In the genomic region with DNA sequence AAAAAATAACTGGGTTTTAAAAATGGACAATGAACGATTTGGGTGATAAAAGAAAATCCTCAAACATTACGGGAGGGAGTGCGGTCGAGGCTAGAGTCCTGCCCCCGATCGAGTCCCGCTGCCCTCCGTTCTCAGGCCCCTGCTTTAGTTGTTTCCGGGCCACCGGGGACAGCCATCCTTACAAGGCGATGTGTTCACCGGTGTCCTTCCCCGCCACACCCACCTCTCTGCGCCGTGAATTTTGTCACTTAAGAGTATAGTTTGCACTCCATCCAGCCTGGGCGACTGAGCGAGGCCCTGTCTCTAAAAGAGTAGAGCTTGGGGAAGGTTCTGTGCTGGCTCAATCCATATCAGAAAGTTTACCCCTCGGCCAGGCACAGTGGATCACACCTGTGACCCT, we compare ENCODE assay signal across 12 cellular contexts. TPM values are rescaled to one million over a fixed set of nuclear protein-coding genes. Genes with fewer than 3 reads are reported as not detected.
A peak's percentile ranks its signal among the peaks of the same experiment; 100 is the strongest.
DNase-seq lines count a peak whose midpoint lies in the region; ATAC-seq and TF ChIP-seq lines count a peak whose summit lies in the region.
"Had no signal": no experiment of that assay in that cellular context is flagged by ENCODE, and none has a peak within 500 bp of the region (broad histone marks: within the 10 kb centered on the region; RNA-seq: fewer than 3 reads in every experiment).

No MANE protein-coding gene starts in this region.

- peak overlapping the region in 3 of 4 donors; percentile 69 to 79 (median 78) for H3K4me3 ChIP-seq in stomach
- H3K4me3 ChIP-seq: cardiac muscle cell had no signal

- no peak overlapping the region for H3K4ac ChIP-seq in H9 (ENCODE audit: low read depth, low read length)

- H3K27me3 ChIP-seq in H9 (ENCODE audit: insufficient read depth, low read length) = no peaks in the 10 kb centered on the region
- H3K27me3 ChIP-seq in stomach = no peaks in the 10 kb centered on the region
- H3K27me3 ChIP-seq: cardiac muscle cell had no signal

- H3K27me3 Mint-ChIP-seq in H9 (ENCODE audit: low read depth) = no peaks in the 10 kb centered on the region
- H3K27me3 Mint-ChIP-seq in activated T-helper 17 cell treated with anti-CD3 and anti-CD28 coated beads, Interleukin-2, amount 50 U/mL, for 72 hours = no peaks in the 10 kb centered on the region
- H3K27me3 Mint-ChIP-seq in immature natural killer cell (ENCODE audit: low read depth in 3 of 3) = peaks cover 0 to 5% (median 5%) of the 10 kb centered on the region in 3 donors
- H3K27me3 Mint-ChIP-seq: stimulated activated naive B cell treated with anti-CD40 and anti-IgM and Interleukin-4, amounts not matched to agents 10 μg/mL and 1 μg/mL and 100 μg/mL, for 72 hours had no signal

- peak overlapping the region in 1 of 2 experiments; percentile 59; a peak in 3 of 5 replicates for H3K4me3 Mint-ChIP-seq in H9
- peak overlapping the region; percentile 78 for H3K4me3 Mint-ChIP-seq in activated T-helper 17 cell treated with anti-CD3 and anti-CD28 coated beads, Interleukin-2, amount 50 U/mL, for 72 hours
- H3K4me3 Mint-ChIP-seq in immature natural killer cell = peak overlapping the region; percentile 38 to 86 (median 83)

- no peak overlapping the region for H2AFZ ChIP-seq in H9 (ENCODE audit: low read length)

- no peak for TF ChIP-seq POLR2A in stomach (IDR thresholded peaks at IDR 0.05)

- H4K91ac ChIP-seq in H9 (ENCODE audit: insufficient read length, low read depth, low read length) = peak overlapping the region; percentile 59

- H2BK15ac ChIP-seq in H9 (ENCODE audit: low read depth, low read length) = no peak overlapping the region

- H3K9me3 ChIP-seq in H9 (ENCODE audit: control insufficient read depth, low read depth, low read length) = no peaks in the 10 kb centered on the region
- H3K9me3 ChIP-seq in stomach = no peaks in the 10 kb centered on the region

- ATAC-seq in activated T-helper 17 cell treated with anti-CD3 and anti-CD28 coated beads, Interleukin-2, amount 50 U/mL, for 72 hours (replicated peaks) = no peak
- ATAC-seq: stimulated activated naive B cell treated with anti-CD40 and anti-IgM and Interleukin-4, amounts not matched to agents 10 μg/mL and 1 μg/mL and 100 μg/mL, for 72 hours had no signal

- no peak overlapping the region for H3T11ph ChIP-seq in H9 (ENCODE audit: low read length)

- no peak overlapping the region for H2BK120ac ChIP-seq in H9 (ENCODE audit: low read depth, low read length, poor library complexity, severe bottlenecking)

- no peak overlapping the region for H4K8ac ChIP-seq in H9 (replicated peaks; ENCODE audit: insufficient read length, low read depth, low read length)

- no peak overlapping the region for H3K23ac ChIP-seq in H9 (ENCODE audit: insufficient read length, low read depth, low read length)

- H3K27ac Mint-ChIP-seq in H9 = peak overlapping the region in 2 of 3 experiments; percentile 53 to 76; a peak in 2 of 7 replicates
- peak overlapping the region; percentile 43 for H3K27ac Mint-ChIP-seq in activated T-helper 17 cell treated with anti-CD3 and anti-CD28 coated beads, Interleukin-2, amount 50 U/mL, for 72 hours
- H3K27ac Mint-ChIP-seq in immature natural killer cell = peak overlapping the region in 4 of 6 donors; percentile 14 to 84 (median 43)

- no peaks in the 10 kb centered on the region for H3K79me2 ChIP-seq in H9 (ENCODE audit: insufficient read depth, low read length)

- H3K36me3 Mint-ChIP-seq in H9 (ENCODE audit: insufficient read depth in 1 of 3, low read depth in 3 of 3) (peaks cover 9 to 16% (median 13%) of the 10 kb centered on the region in 3 experiments; a peak in 6 of 7 replicates), immature natural killer cell (peaks cover 0 to 3% (median 0%) of the 10 kb centered on the region in 3 donors)
- no peaks in the 10 kb centered on the region for H3K36me3 Mint-ChIP-seq in activated T-helper 17 cell treated with anti-CD3 and anti-CD28 coated beads, Interleukin-2, amount 50 U/mL, for 72 hours (ENCODE audit: low read depth)

- no peak overlapping the region for H4K5ac ChIP-seq in H9 (ENCODE audit: insufficient read length, low read depth, low read length)

- H2BK12ac ChIP-seq in H9 (ENCODE audit: insufficient read length, low read depth, low read length) = no peak overlapping the region

- no peak overlapping the region for H3K4me2 ChIP-seq in H9 (ENCODE audit: insufficient read depth, insufficient read length, low read length)

- no peak overlapping the region for H2BK5ac ChIP-seq in H9 (ENCODE audit: insufficient read length, low read length)

- H3K9ac ChIP-seq in H9 (ENCODE audit: extremely low read depth, insufficient read length, low read length) = no peak overlapping the region

- no peak for TF ChIP-seq EP300 in stomach (IDR thresholded peaks at IDR 0.05)

- H3K56ac ChIP-seq in H9 (ENCODE audit: insufficient read length, low read depth, low read length) = no peak overlapping the region

- H3K36me3 ChIP-seq in stomach = peaks cover 0 to 27% (median 22%) of the 10 kb centered on the region in 4 donors
- H3K36me3 ChIP-seq: cardiac muscle cell had no signal

- no peak overlapping the region for H2AK5ac ChIP-seq in H9 (ENCODE audit: insufficient read length, low read length)

- WGBS in H9 (ENCODE audit: extremely low coverage, insufficient read length, low lambda C conversion rate) = no CpG with 5 or more reads among the region's 18 CpGs
- 84 to 92% (median 91%) methylated on average over 18 of the region's 18 CpGs for WGBS in stomach, 5 donors

- no peaks in the 10 kb centered on the region for H3K4me1 ChIP-seq in H9 (ENCODE audit: insufficient read depth, low read length)
- H3K4me1 ChIP-seq in stomach = peaks cover 43 to 79% (median 64%) of the 10 kb centered on the region in 4 donors

- no peaks in the 10 kb centered on the region for H4K20me1 ChIP-seq in H9 (ENCODE audit: control insufficient read depth, insufficient read depth, insufficient read length)

- H3K18ac ChIP-seq in H9 (ENCODE audit: insufficient read length, low read depth, low read length) = no peak overlapping the region

- H3K4me1 Mint-ChIP-seq in H9 = peaks cover 11 to 30% of the 10 kb centered on the region in 2 experiments
- H3K4me1 Mint-ChIP-seq in activated T-helper 17 cell treated with anti-CD3 and anti-CD28 coated beads, Interleukin-2, amount 50 U/mL, for 72 hours = peaks cover 3% of the 10 kb centered on the region
- peaks cover 11 to 37% of the 10 kb centered on the region in 2 donors for H3K4me1 Mint-ChIP-seq in immature natural killer cell

- H2BK20ac ChIP-seq in H9 (ENCODE audit: low read depth, low read length, poor library complexity, severe bottlenecking) = no peak overlapping the region

- DNase-seq in H9 = no peak
- DNase-seq in immature natural killer cell = no peak
- DNase-seq in stomach = no peak
- DNase-seq in SK-N-DZ (ENCODE audit: low spot score) = no peak
- DNase-seq in NCI-H526 treated with DMSO at 0.1 percent for 48 hours (lab: John Stamatoyannopoulos, UW) = no peak
- no peak for DNase-seq in C1 segment of cervical spinal cord (lab: John Stamatoyannopoulos, UW)
- DNase-seq in NCI-H774 (lab: John Stamatoyannopoulos, UW) = no peak
- DNase-seq: activated CD4-positive, alpha-beta T cell treated with anti-CD3 and anti-CD28 coated beads for 4 hours; NK-92 treated with Interleukin-12 subunit alpha and Interleukin-12 subunit beta, amount 100 ng/mL, for 24 hours; stimulated activated naive B cell treated with anti-CD40 and anti-IgM and Interleukin-4, amounts not matched to agents 10 μg/mL and 1 μg/mL and 100 μg/mL, for 72 hours had no signal

- no peak overlapping the region for H3K27ac ChIP-seq in H9 (ENCODE audit: insufficient read length, low read depth, low read length)
- peak overlapping the region; percentile 92 to 100 (median 98) for H3K27ac ChIP-seq in stomach

- peaks cover 7% of the 10 kb centered on the region for H3K23me2 ChIP-seq in H9 (ENCODE audit: insufficient read length, low read depth, low read length, poor library complexity, severe bottlenecking)

- TF ChIP-seq CTCF in H9 (conservative IDR thresholded peaks at IDR 0.05) (no peak), stomach (IDR thresholded peaks at IDR 0.05) (no peak)

- no peaks in the 10 kb centered on the region for H3K79me1 ChIP-seq in H9 (ENCODE audit: insufficient read depth, low read depth, low read length, poor library complexity, severe bottlenecking)

- intact Hi-C loops in stomach (cut with DNase I; ENCODE audit: low total_unique reads) = no loop called here

- H3K9me3 Mint-ChIP-seq in H9 = no peaks in the 10 kb centered on the region
- no peaks in the 10 kb centered on the region for H3K9me3 Mint-ChIP-seq in activated T-helper 17 cell treated with anti-CD3 and anti-CD28 coated beads, Interleukin-2, amount 50 U/mL, for 72 hours
- no peaks in the 10 kb centered on the region for H3K9me3 Mint-ChIP-seq in immature natural killer cell
- H3K9me3 Mint-ChIP-seq: stimulated activated naive B cell treated with anti-CD40 and anti-IgM and Interleukin-4, amounts not matched to agents 10 μg/mL and 1 μg/mL and 100 μg/mL, for 72 hours had no signal

- no peak overlapping the region for H3K14ac ChIP-seq in H9 (ENCODE audit: insufficient read depth, low read length)

RNA-seq across cellular contexts. Expression of a gene that starts 2.9 kb away (rescaled TPM):
- total RNA-seq in H9 (2021) = 52.7 and 57.2 TPM in 2 replicates
- 10 to 100 TPM; 14.7 to 21.5 TPM for total RNA-seq in activated T-helper 17 cell treated with anti-CD3 and anti-CD28 coated beads, Interleukin-2, amount 50 U/mL, for 72 hours
- 1 to 10 TPM in 1 of 3 donors, under 1 TPM in 1, not detected in 1; 0.36 to 1.2 TPM for polyA plus RNA-seq in immature natural killer cell
- 10 to 100 TPM; 14.3 to 45.1 (median 23.3) TPM for total RNA-seq in stomach
- polyA plus RNA-seq in stomach = 10 to 100 TPM; 10.2 to 16.9 (median 15.5) TPM
- 20.1 and 22.6 TPM in 2 replicates for polyA plus RNA-seq in SK-N-DZ (2014; cell fraction: cytosol; rRNA removed)
- polyA plus RNA-seq in SK-N-DZ (2014; cell fraction: nucleus; rRNA removed) = 129 and 170 TPM in 2 replicates

RNA-seq across cellular contexts. Expression of a gene that starts 31.8 kb away (rescaled TPM):
- total RNA-seq in H9 (2021) (116 and 117 TPM in 2 replicates), stomach (10 to 100 TPM in 3 of 5 donors, 1 to 10 TPM in 2; 3.1 to 13.9 (median 12.3) TPM)
- 10 to 100 TPM; 31.5 to 75.2 TPM for total RNA-seq in activated T-helper 17 cell treated with anti-CD3 and anti-CD28 coated beads, Interleukin-2, amount 50 U/mL, for 72 hours
- polyA plus RNA-seq in immature natural killer cell (10 to 100 TPM in 1 of 3 donors, 1 to 10 TPM in 2; 4.4 to 14.5 (median 6.2) TPM), stomach (10 to 100 TPM; 12.6 to 26.3 (median 12.8) TPM)
- 31.5 and 52.1 TPM in 2 replicates for polyA plus RNA-seq in SK-N-DZ (2014; cell fraction: cytosol; rRNA removed)
- 57.7 and 65.1 TPM in 2 replicates for polyA plus RNA-seq in SK-N-DZ (2014; cell fraction: nucleus; rRNA removed)

RNA-seq across cellular contexts. Expression of a gene that starts 52.5 kb away (rescaled TPM):
- total RNA-seq in H9 (2021) = 53.3 and 61.7 TPM in 2 replicates
- 10 to 100 TPM; 47.1 to 60.0 TPM for total RNA-seq in activated T-helper 17 cell treated with anti-CD3 and anti-CD28 coated beads, Interleukin-2, amount 50 U/mL, for 72 hours
- 1 to 10 TPM in 1 of 3 donors, under 1 TPM in 2; 0.05 to 4.1 (median 0.74) TPM for polyA plus RNA-seq in immature natural killer cell
- total RNA-seq in stomach = 10 to 100 TPM; 21.3 to 39.8 (median 24.5) TPM
- polyA plus RNA-seq in stomach = 10 to 100 TPM in 1 of 3 donors, 1 to 10 TPM in 2; 5.2 to 12.0 (median 6.4) TPM
- polyA plus RNA-seq in SK-N-DZ (2014; cell fraction: cytosol; rRNA removed) = 15.4 and 16.1 TPM in 2 replicates
- polyA plus RNA-seq in SK-N-DZ (2014; cell fraction: nucleus; rRNA removed) = 22.8 and 64.6 TPM in 2 replicates
